ENCODE assay signal across 1 cellular context in genomic region chr10:110423650-110424049, GRCh38.
TF ChIP-seq lines count a peak whose summit lies in the region.

No MANE protein-coding gene starts in this region.

TF ChIP-seq in SK-N-SH, 30 proteins besides CTCF, POLR2A, EP300 and RAD21 (continued from another document):
- TF ChIP-seq USF1 (IDR thresholded peaks at IDR 0.05; ENCODE audit: borderline replicate concordance, low read depth): no peak
- 0 out of 2 replicates have a peak, but pooled peaks have one; percentile 12 for TF ChIP-seq NFIC (IDR thresholded peaks at IDR 0.05; ENCODE audit: borderline replicate concordance)
- no peak for TF ChIP-seq YY1 (IDR thresholded peaks at IDR 0.05; ENCODE audit: low read depth)
- TF ChIP-seq TEAD4 (IDR thresholded peaks at IDR 0.05; ENCODE audit: borderline replicate concordance, insufficient read depth): no peak
TF ChIP-seq in SK-N-SH: peak in this region for 1.
